In the genomic region with DNA sequence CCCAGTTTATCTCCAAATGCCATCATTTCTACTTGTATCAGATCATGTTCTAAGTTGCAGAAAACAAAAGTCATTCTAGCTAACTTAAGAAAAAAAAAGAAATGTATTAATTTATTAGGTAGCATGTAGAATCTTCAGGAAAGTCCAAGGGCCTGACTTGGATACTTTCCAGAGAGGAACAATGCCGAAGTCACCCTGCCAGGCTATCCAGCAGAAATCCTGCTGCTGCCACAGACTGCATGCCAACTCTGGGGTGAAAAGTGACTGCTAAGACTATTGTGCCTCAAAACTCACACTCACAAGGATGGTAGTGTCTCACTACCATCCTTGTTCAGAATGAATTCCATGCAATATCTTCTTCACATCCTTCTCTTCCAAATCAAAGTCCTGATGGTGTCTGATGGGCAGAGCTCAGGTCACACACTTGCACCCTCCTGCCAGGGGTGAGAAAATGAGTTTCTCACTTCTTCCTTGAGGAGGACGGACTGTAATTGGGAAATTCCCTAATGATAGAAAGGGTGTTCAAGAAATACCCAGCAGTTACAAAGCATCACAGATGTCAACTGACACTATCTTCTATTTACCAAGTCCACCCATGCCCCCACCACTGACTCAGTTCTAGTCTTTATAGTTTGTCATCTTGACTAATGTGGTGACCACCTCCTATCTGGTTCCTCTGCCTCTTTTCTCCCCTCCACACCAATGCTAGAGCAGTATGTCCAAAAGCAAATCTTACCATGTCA, we compare ENCODE assay signal across 16 cellular contexts.
A peak's percentile ranks its signal among the peaks of the same experiment; 100 is the strongest.
DNase-seq lines count a peak whose midpoint lies in the region; ATAC-seq, FAIRE-seq and TF ChIP-seq lines count a peak whose summit lies in the region.
"Had no signal": no experiment of that assay in that cellular context is flagged by ENCODE, and none has a peak within 500 bp of the region (broad histone marks: within the 10 kb centered on the region; RNA-seq: fewer than 3 reads in every experiment).

No MANE protein-coding gene starts in this region.

- no peaks in the 10 kb centered on the region for H3K9me2 ChIP-seq in OCI-LY1 (ENCODE audit: low read depth, low read length)

- intact Hi-C loops in gastrocnemius medialis (cut with DNase I; ENCODE audit: low total_unique reads) = no loop called here

- H2AFZ ChIP-seq in OCI-LY1 (ENCODE audit: low read length) = no peak overlapping the region

- no peak for DNase-seq in GM18507 (ENCODE audit: extremely low spot score, insufficient read length, low read depth)
- DNase-seq in NCI-H345 (lab: John Stamatoyannopoulos, UW) = no peak
- DNase-seq in gastrocnemius medialis = no peak
- DNase-seq: activated CD4-positive, alpha-beta memory T cell treated with anti-CD3 and anti-CD28 coated beads for 36 hours; GOT3; mucosa of descending colon; NCI-H1105 treated with DMSO at 0.1 percent for 48 hours; retina; T-helper 1 cell had no signal

- H3K4me3 ChIP-seq in OCI-LY1 (ENCODE audit: low read depth, low read length, poor library complexity, severe bottlenecking) (no peak overlapping the region), gastrocnemius medialis (no peak overlapping the region)
- H3K4me3 ChIP-seq: mucosa of descending colon had no signal

- TF ChIP-seq CTCF in OCI-LY1 (IDR thresholded peaks at IDR 0.05; ENCODE audit: low read length) (no peak), gastrocnemius medialis (IDR thresholded peaks at IDR 0.05 in 4 of 5, conservative IDR thresholded peaks at IDR 0.05 in 1 of 5) (no peak)

- H3K79me2 ChIP-seq in OCI-LY1 (ENCODE audit: insufficient read depth, low read length) = no peaks in the 10 kb centered on the region

- peak; percentile 87 for FAIRE-seq in GM18507 (lab: Jason Lieb, UNC)

- peak; percentile 21 for ATAC-seq in GM19455 (IDR thresholded peaks at IDR 0.05; ENCODE audit: unreplicated experiment)
- peak; percentile 47 for ATAC-seq in HG02885 (IDR thresholded peaks at IDR 0.05; ENCODE audit: poor library complexity, unreplicated experiment)
- ATAC-seq in GM19324 (IDR thresholded peaks at IDR 0.05; ENCODE audit: low FRiP score, unreplicated experiment) = no peak
- ATAC-seq in gastrocnemius medialis = no peak
- no peak for ATAC-seq in GM19467 (IDR thresholded peaks at IDR 0.05; ENCODE audit: unreplicated experiment)
- ATAC-seq: activated naive CD4-positive, alpha-beta T cell treated with anti-CD3 and anti-CD28 coated beads, Interleukin-2, amount 50 U/mL, for 72 hours; mucosa of descending colon had no signal

- no peaks in the 10 kb centered on the region for H3F3A ChIP-seq in OCI-LY1 (ENCODE audit: insufficient read depth, low read length)

- H3K9me3 ChIP-seq in OCI-LY1 (ENCODE audit: low read length) (no peaks in the 10 kb centered on the region), gastrocnemius medialis (no peaks in the 10 kb centered on the region)
- H3K9me3 ChIP-seq: mucosa of descending colon had no signal

- H3K27ac ChIP-seq in OCI-LY1 (ENCODE audit: low read depth, low read length, poor library complexity, severe bottlenecking) (peak overlapping the region; percentile 4), gastrocnemius medialis (no peak overlapping the region)
- H3K27ac ChIP-seq: C4-2B had no signal

- H3K27me3 ChIP-seq in OCI-LY1 (ENCODE audit: insufficient read depth, low read length) (no peaks in the 10 kb centered on the region), gastrocnemius medialis (no peaks in the 10 kb centered on the region)

- TF ChIP-seq POLR2A in gastrocnemius medialis (IDR thresholded peaks at IDR 0.05) = no peak

- no peak overlapping the region for H3K9ac ChIP-seq in OCI-LY1 (ENCODE audit: low read length)

- no peak overlapping the region for H3K4me2 ChIP-seq in OCI-LY1 (ENCODE audit: low read length)

- H4K20me1 ChIP-seq in OCI-LY1 (ENCODE audit: insufficient read depth, low read length) = no peaks in the 10 kb centered on the region

- in situ Hi-C loops in gastrocnemius medialis (cut with MboI; ENCODE audit: low sequenced_read_pairs in 4 of 4) = loop anchor here in 1 of 4 donors (25.0 kb wide), 1 partner anchor 236 kb away; no protein-coding TSS in a partner anchor

- H3K36me3 ChIP-seq in OCI-LY1 (ENCODE audit: insufficient read depth, low read length) (no peaks in the 10 kb centered on the region), gastrocnemius medialis (no peaks in the 10 kb centered on the region)

- H3K4me1 ChIP-seq in OCI-LY1 (ENCODE audit: insufficient read depth, low read length, severe bottlenecking) (peaks cover 43% of the 10 kb centered on the region), gastrocnemius medialis (no peaks in the 10 kb centered on the region)

Comparison
In these comparisons a context has a peak if more than half of its experiments do, and no peak if none do; other contexts are left out.
1. ATAC-seq: peak in GM19455 (single experiment) and HG02885 (single experiment); none in GM19324 (single experiment), gastrocnemius medialis (0 of 2) and GM19467 (single experiment).